Comparison of ENCODE assay signal across 16 cellular contexts in genomic region chr7:674454-675410, GRCh38. TPM values are rescaled to one million over a fixed set of nuclear protein-coding genes. Genes with fewer than 3 reads are reported as not detected.
DNase-seq lines count a peak whose midpoint lies in the region; TF ChIP-seq lines count a peak whose summit lies in the region.
"Had no signal": no experiment of that assay in that cellular context is flagged by ENCODE, and none has a peak within 500 bp of the region (broad histone marks: within the 10 kb centered on the region; RNA-seq: fewer than 3 reads in every experiment).

No MANE protein-coding gene starts in this region.

- H3K9me3 Mint-ChIP-seq in activated naive CD4-positive, alpha-beta T cell treated with anti-CD3 and anti-CD28 coated beads, Interleukin-2, amount 50 U/mL, for 24 hours = no peaks in the 10 kb centered on the region
- H3K9me3 Mint-ChIP-seq: CD8-positive, alpha-beta T cell had no signal

- TF ChIP-seq CTCF in epithelial cell of esophagus (IDR thresholded peaks at IDR 0.05; ENCODE audit: insufficient read depth, low read depth, low read length, missing control alignments) (no peak), suprapubic skin (IDR thresholded peaks at IDR 0.05) (no peak)

- WGBS in suprapubic skin = 94% methylated on average over 16 of the region's 16 CpGs

- H3K36me3 Mint-ChIP-seq in activated naive CD4-positive, alpha-beta T cell treated with anti-CD3 and anti-CD28 coated beads, Interleukin-2, amount 50 U/mL, for 24 hours = peaks cover 17% of the 10 kb centered on the region

- peak overlapping the region; percentile 14 for H3K27ac Mint-ChIP-seq in activated naive CD4-positive, alpha-beta T cell treated with anti-CD3 and anti-CD28 coated beads, Interleukin-2, amount 50 U/mL, for 24 hours
- H3K27ac Mint-ChIP-seq: CD8-positive, alpha-beta T cell; HFFc6; neural progenitor cell had no signal

- H3K4me3 Mint-ChIP-seq in activated naive CD4-positive, alpha-beta T cell treated with anti-CD3 and anti-CD28 coated beads, Interleukin-2, amount 50 U/mL, for 24 hours = no peak overlapping the region
- H3K4me3 Mint-ChIP-seq: CD8-positive, alpha-beta T cell; HFFc6; neural progenitor cell had no signal

- TF ChIP-seq POLR2A in suprapubic skin (IDR thresholded peaks at IDR 0.05) = no peak

- H3K4me1 ChIP-seq in muscle layer of duodenum (ENCODE audit: control insufficient read depth in 1 of 2, insufficient read depth in 2 of 2, low read length in 2 of 2) = no peaks in the 10 kb centered on the region
- H3K4me1 ChIP-seq in suprapubic skin = no peaks in the 10 kb centered on the region
- H3K4me1 ChIP-seq: breast epithelium, neural progenitor cell had no signal

- TF ChIP-seq EP300 in suprapubic skin (IDR thresholded peaks at IDR 0.05) = peak; percentile 83

- H3K27me3 Mint-ChIP-seq in activated naive CD4-positive, alpha-beta T cell treated with anti-CD3 and anti-CD28 coated beads, Interleukin-2, amount 50 U/mL, for 24 hours = no peaks in the 10 kb centered on the region

- H3K4me1 Mint-ChIP-seq in activated naive CD4-positive, alpha-beta T cell treated with anti-CD3 and anti-CD28 coated beads, Interleukin-2, amount 50 U/mL, for 24 hours = no peaks in the 10 kb centered on the region
- H3K4me1 Mint-ChIP-seq: neural progenitor cell had no signal

- no peak overlapping the region for H3K4me3 ChIP-seq in epithelial cell of esophagus (ENCODE audit: low read length)
- no peak overlapping the region for H3K4me3 ChIP-seq in muscle layer of duodenum (ENCODE audit: low read depth in 1 of 2, low read length in 2 of 2)
- no peak overlapping the region for H3K4me3 ChIP-seq in suprapubic skin
- H3K4me3 ChIP-seq: breast epithelium, neural progenitor cell had no signal

- H3K27me3 ChIP-seq in muscle layer of duodenum (ENCODE audit: low read depth, low read length) (no peaks in the 10 kb centered on the region), suprapubic skin (no peaks in the 10 kb centered on the region)
- H3K27me3 ChIP-seq: breast epithelium, neural progenitor cell had no signal

- no peak for DNase-seq in activated naive CD4-positive, alpha-beta T cell treated with anti-CD3 and anti-CD28 coated beads, Interleukin-2, amount 50 U/mL, for 16 hours
- peak; percentile 64 for DNase-seq in epithelial cell of esophagus (ENCODE audit: low read depth)
- DNase-seq in suprapubic skin (ENCODE audit: low spot score in 2 of 2) = no peak
- no peak for DNase-seq in NAMALWA (ENCODE audit: low spot score)
- no peak for DNase-seq in NCI-H526 treated with DMSO at 0.1 percent for 48 hours (lab: John Stamatoyannopoulos, UW)
- no peak for DNase-seq in HuH-7 (ENCODE audit: low spot score)
- DNase-seq: activated effector memory CD4-positive, alpha-beta T cell treated with anti-CD3 and anti-CD28 coated beads, Interleukin-2, amount 50 U/mL, for 16 hours; CD8-positive, alpha-beta T cell; effector CD4-positive, alpha-beta T cell; HFFc6; NCI-H524 had no signal

- H3K27ac ChIP-seq in muscle layer of duodenum (ENCODE audit: low read length) (peak overlapping the region; percentile 75), suprapubic skin (no peak overlapping the region)
- H3K27ac ChIP-seq: neural progenitor cell, VCaP had no signal

- H3K36me3 ChIP-seq in muscle layer of duodenum (ENCODE audit: control insufficient read depth in 1 of 2, insufficient read depth in 2 of 2, low read length in 2 of 2) (peaks cover 0 to 12% of the 10 kb centered on the region in 2 donors), suprapubic skin (peaks cover 13% of the 10 kb centered on the region)
- H3K36me3 ChIP-seq: breast epithelium, neural progenitor cell had no signal

- H3K9me3 ChIP-seq in muscle layer of duodenum (ENCODE audit: control insufficient read depth in 1 of 2, low read length in 2 of 2) = no peaks in the 10 kb centered on the region
- H3K9me3 ChIP-seq in suprapubic skin = no peaks in the 10 kb centered on the region
- H3K9me3 ChIP-seq: breast epithelium had no signal

RNA-seq across cellular contexts. Expression of gene DNAAF5, which starts 51.8 kb away (rescaled TPM):
- 10 to 100 TPM; 26.7 to 34.4 (median 29.0) TPM for total RNA-seq in suprapubic skin

RNA-seq across cellular contexts. Expression of gene PRKAR1B, which starts 52.3 kb away (rescaled TPM):
- total RNA-seq in suprapubic skin = 10 to 100 TPM in 2 of 4 donors, 1 to 10 TPM in 2; 8.2 to 12.3 (median 10.5) TPM
